Comparison of ENCODE assay signal across 2 cellular contexts in the genomic region with DNA sequence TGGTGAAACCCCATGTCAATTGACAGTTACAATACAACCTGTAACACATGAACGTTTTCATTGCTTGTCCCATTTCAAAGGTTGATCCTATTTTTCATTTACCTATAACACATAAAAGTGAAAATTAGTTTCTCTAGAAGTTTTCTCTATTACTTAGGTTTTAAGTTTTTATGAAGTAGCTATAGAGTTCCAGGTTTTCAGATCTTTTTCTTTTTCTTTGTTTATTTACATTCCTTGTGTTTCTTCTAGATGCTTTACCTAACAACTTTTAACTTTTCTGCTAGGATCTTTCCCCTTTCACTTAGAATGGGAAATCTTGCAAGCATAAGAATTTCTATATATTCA.
TF ChIP-seq lines count a peak whose summit lies in the region.

No MANE protein-coding gene starts in this region.

TF ChIP-seq in HepG2, 621 proteins besides CTCF, POLR2A, EP300 and RAD21 (continued from another document and continues in another):
- TF ChIP-seq HOXA9 (CRISPR knock-in tag; IDR thresholded peaks at IDR 0.05; ENCODE audit: borderline replicate concordance) (0 out of 2 replicates have a peak, but pooled peaks have one; percentile 73), EHMT2 (IDR thresholded peaks at IDR 0.05; ENCODE audit: borderline replicate concordance, low read depth, low read length) (peak; percentile 47; the same call in 1 of the 2 replicates), MIER3 (CRISPR knock-in tag; IDR thresholded peaks at IDR 0.05; ENCODE audit: borderline replicate concordance) (no peak), CEBPG (CRISPR knock-in tag; IDR thresholded peaks at IDR 0.05) (no peak), RFXANK (CRISPR knock-in tag; IDR thresholded peaks at IDR 0.05) (peak; percentile 20; the same call in 1 of the 2 replicates), TBX2 (CRISPR knock-in tag; IDR thresholded peaks at IDR 0.05; ENCODE audit: borderline replicate concordance) (0 out of 2 replicates have a peak, but pooled peaks have one; percentile 1), DMAP1 (CRISPR knock-in tag; IDR thresholded peaks at IDR 0.05) (0 out of 2 replicates have a peak, but pooled peaks have one; percentile 16), ZNF264 (CRISPR knock-in tag; IDR thresholded peaks at IDR 0.05) (0 out of 2 replicates have a peak, but pooled peaks have one; percentile 16), KLF16 (CRISPR knock-in tag; IDR thresholded peaks at IDR 0.05) (peak in 1 of 2 experiments; percentile 10; a peak in 1 of 4 replicates), SAP130 (CRISPR knock-in tag; IDR thresholded peaks at IDR 0.05; ENCODE audit: low read depth) (no peak), CREB1 (IDR thresholded peaks at IDR 0.05) (no peak), CREB1 (CRISPR knock-in tag; IDR thresholded peaks at IDR 0.05) (0 out of 2 replicates have a peak, but pooled peaks have one; percentile 24), HDAC1 (CRISPR knock-in tag; IDR thresholded peaks at IDR 0.05) (peak; percentile 29; the same call in 1 of the 2 replicates), ASH2L (IDR thresholded peaks at IDR 0.05; ENCODE audit: insufficient read length, low read depth, low read length) (peak; percentile 39), ZNF33A (CRISPR knock-in tag; IDR thresholded peaks at IDR 0.05; ENCODE audit: borderline replicate concordance) (peak; percentile 15; the same call in 1 of the 2 replicates), SOX5 (CRISPR knock-in tag; IDR thresholded peaks at IDR 0.05; ENCODE audit: borderline replicate concordance) (no peak), NR2F1 (CRISPR knock-in tag; IDR thresholded peaks at IDR 0.05) (peak in 1 of 2 experiments; percentile 6; a peak in 1 of 4 replicates), NCOR1 (IDR thresholded peaks at IDR 0.05; ENCODE audit: borderline replicate concordance, low read length) (peak; percentile 79), ZNF878 (CRISPR knock-in tag; IDR thresholded peaks at IDR 0.05) (peak; percentile 70; the same call in 1 of the 2 replicates), MLX (CRISPR knock-in tag; IDR thresholded peaks at IDR 0.05) (0 out of 2 replicates have a peak, but pooled peaks have one; percentile 4), NFKB2 (CRISPR knock-in tag; IDR thresholded peaks at IDR 0.05; ENCODE audit: borderline replicate concordance) (no peak), ZFYVE20 (CRISPR knock-in tag; IDR thresholded peaks at IDR 0.05; ENCODE audit: borderline replicate concordance, low read depth) (no peak), ZSCAN9 (CRISPR knock-in tag; IDR thresholded peaks at IDR 0.05; ENCODE audit: borderline replicate concordance) (no peak), ZNF670 (CRISPR knock-in tag; IDR thresholded peaks at IDR 0.05; ENCODE audit: borderline replicate concordance) (0 out of 2 replicates have a peak, but pooled peaks have one; percentile 17)
- TF ChIP-seq, protein P1, sequence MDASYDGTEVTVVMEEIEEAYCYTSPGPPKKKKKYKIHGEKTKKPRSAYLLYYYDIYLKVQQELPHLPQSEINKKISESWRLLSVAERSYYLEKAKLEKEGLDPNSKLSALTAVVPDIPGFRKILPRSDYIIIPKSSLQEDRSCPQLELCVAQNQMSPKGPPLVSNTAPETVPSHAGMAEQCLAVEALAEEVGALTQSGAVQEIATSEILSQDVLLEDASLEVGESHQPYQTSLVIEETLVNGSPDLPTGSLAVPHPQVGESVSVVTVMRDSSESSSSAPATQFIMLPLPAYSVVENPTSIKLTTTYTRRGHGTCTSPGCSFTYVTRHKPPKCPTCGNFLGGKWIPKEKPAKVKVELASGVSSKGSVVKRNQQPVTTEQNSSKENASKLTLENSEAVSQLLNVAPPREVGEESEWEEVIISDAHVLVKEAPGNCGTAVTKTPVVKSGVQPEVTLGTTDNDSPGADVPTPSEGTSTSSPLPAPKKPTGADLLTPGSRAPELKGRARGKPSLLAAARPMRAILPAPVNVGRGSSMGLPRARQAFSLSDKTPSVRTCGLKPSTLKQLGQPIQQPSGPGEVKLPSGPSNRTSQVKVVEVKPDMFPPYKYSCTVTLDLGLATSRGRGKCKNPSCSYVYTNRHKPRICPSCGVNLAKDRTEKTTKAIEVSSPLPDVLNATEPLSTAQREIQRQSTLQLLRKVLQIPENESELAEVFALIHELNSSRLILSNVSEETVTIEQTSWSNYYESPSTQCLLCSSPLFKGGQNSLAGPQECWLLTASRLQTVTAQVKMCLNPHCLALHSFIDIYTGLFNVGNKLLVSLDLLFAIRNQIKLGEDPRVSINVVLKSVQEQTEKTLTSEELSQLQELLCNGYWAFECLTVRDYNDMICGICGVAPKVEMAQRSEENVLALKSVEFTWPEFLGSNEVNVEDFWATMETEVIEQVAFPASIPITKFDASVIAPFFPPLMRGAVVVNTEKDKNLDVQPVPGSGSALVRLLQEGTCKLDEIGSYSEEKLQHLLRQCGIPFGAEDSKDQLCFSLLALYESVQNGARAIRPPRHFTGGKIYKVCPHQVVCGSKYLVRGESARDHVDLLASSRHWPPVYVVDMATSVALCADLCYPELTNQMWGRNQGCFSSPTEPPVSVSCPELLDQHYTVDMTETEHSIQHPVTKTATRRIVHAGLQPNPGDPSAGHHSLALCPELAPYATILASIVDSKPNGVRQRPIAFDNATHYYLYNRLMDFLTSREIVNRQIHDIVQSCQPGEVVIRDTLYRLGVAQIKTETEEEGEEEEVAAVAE (CRISPR knock-in tag; IDR thresholded peaks at IDR 0.05; ENCODE audit: borderline replicate concordance), result 0 out of 2 replicates have a peak, but pooled peaks have one; percentile 8
- TF ChIP-seq, protein P2, sequence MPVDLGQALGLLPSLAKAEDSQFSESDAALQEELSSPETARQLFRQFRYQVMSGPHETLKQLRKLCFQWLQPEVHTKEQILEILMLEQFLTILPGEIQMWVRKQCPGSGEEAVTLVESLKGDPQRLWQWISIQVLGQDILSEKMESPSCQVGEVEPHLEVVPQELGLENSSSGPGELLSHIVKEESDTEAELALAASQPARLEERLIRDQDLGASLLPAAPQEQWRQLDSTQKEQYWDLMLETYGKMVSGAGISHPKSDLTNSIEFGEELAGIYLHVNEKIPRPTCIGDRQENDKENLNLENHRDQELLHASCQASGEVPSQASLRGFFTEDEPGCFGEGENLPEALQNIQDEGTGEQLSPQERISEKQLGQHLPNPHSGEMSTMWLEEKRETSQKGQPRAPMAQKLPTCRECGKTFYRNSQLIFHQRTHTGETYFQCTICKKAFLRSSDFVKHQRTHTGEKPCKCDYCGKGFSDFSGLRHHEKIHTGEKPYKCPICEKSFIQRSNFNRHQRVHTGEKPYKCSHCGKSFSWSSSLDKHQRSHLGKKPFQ (CRISPR knock-in tag; IDR thresholded peaks at IDR 0.05; ENCODE audit: insufficient replicate concordance), result peak; percentile 92

TF ChIP-seq in A549, 52 proteins besides CTCF, POLR2A, EP300 and RAD21 (continued from another document):
- TF ChIP-seq, protein P3, sequence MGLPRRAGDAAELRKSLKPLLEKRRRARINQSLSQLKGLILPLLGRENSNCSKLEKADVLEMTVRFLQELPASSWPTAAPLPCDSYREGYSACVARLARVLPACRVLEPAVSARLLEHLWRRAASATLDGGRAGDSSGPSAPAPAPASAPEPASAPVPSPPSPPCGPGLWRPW (IDR thresholded peaks at IDR 0.05), result no peak
- TF ChIP-seq REST (IDR thresholded peaks at IDR 0.05) (no peak), RARB (CRISPR knock-in tag; IDR thresholded peaks at IDR 0.05) (no peak), EHMT2 (IDR thresholded peaks at IDR 0.05; ENCODE audit: low read depth) (no peak), ESRRA (IDR thresholded peaks at IDR 0.05; ENCODE audit: borderline replicate concordance, low read length) (no peak), MAX (IDR thresholded peaks at IDR 0.05) (no peak), PHF8 (IDR thresholded peaks at IDR 0.05; ENCODE audit: borderline replicate concordance, low read depth) (no peak), FOSL2 (IDR thresholded peaks at IDR 0.05) (no peak), FOSL2 (CRISPR knock-in tag; IDR thresholded peaks at IDR 0.05) (no peak), E2F6 (IDR thresholded peaks at IDR 0.05; ENCODE audit: borderline replicate concordance, low read depth) (no peak), EHF (CRISPR knock-in tag; IDR thresholded peaks at IDR 0.05) (no peak), TFCP2L1 (CRISPR knock-in tag; IDR thresholded peaks at IDR 0.05) (no peak)
- TF ChIP-seq, protein P4, sequence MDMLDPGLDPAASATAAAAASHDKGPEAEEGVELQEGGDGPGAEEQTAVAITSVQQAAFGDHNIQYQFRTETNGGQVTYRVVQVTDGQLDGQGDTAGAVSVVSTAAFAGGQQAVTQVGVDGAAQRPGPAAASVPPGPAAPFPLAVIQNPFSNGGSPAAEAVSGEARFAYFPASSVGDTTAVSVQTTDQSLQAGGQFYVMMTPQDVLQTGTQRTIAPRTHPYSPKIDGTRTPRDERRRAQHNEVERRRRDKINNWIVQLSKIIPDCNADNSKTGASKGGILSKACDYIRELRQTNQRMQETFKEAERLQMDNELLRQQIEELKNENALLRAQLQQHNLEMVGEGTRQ (IDR thresholded peaks at IDR 0.05), result no peak
